In genomic region chrX:110004210-110004609, GRCh38 we compare ENCODE assay signal across 8 cellular contexts. TPM values are rescaled to one million over a fixed set of nuclear protein-coding genes. Genes with fewer than 3 reads are reported as not detected.
DNase-seq lines count a peak whose midpoint lies in the region; ATAC-seq and TF ChIP-seq lines count a peak whose summit lies in the region.

No MANE protein-coding gene starts in this region.

- H3K9me3 Mint-ChIP-seq in IgD-negative memory B cell = no peaks in the 10 kb centered on the region
- H3K9me3 Mint-ChIP-seq in chondrocyte (ENCODE audit: low read depth) = no peaks in the 10 kb centered on the region

- peak overlapping the region; percentile 79; the same call in 1 of the 2 replicates for H3K9ac ChIP-seq in BLaER1

- ATAC-seq in HG03095 (IDR thresholded peaks at IDR 0.05; ENCODE audit: unreplicated experiment) (no peak), GM18505 (IDR thresholded peaks at IDR 0.05; ENCODE audit: unreplicated experiment) (no peak)

- H3K4me3 ChIP-seq in BLaER1 (peak overlapping the region; percentile 74; the same call in 1 of the 2 replicates), ectodermal cell (ENCODE audit: insufficient read depth, low read depth, low read length) (peak overlapping the region; percentile 51), muscle layer of duodenum (ENCODE audit: low read depth in 1 of 2, low read length in 2 of 2) (peak overlapping the region; percentile 33 to 59)

- H3K27me3 Mint-ChIP-seq in IgD-negative memory B cell (no peaks in the 10 kb centered on the region), chondrocyte (ENCODE audit: low read depth) (no peaks in the 10 kb centered on the region)

- no peak for TF ChIP-seq CTCF in chondrocyte (IDR thresholded peaks at IDR 0.05)

- DNase-seq in activated CD4-positive, CD25-positive, alpha-beta regulatory T cell treated with anti-CD3 and anti-CD28 coated beads, Interleukin-2, amount 50 U/mL, for 72 hours = no peak
- no peak for DNase-seq in chondrocyte (ENCODE audit: low spot score)

- H3K36me3 ChIP-seq in BLaER1 = no peaks in the 10 kb centered on the region
- no peaks in the 10 kb centered on the region for H3K36me3 ChIP-seq in ectodermal cell (ENCODE audit: control insufficient read depth, insufficient read depth, low read length)
- no peaks in the 10 kb centered on the region for H3K36me3 ChIP-seq in muscle layer of duodenum (ENCODE audit: control insufficient read depth in 1 of 2, insufficient read depth in 2 of 2, low read length in 2 of 2)

- peak overlapping the region in 1 of 3 donors; percentile 67 for H3K27ac Mint-ChIP-seq in IgD-negative memory B cell
- no peak overlapping the region for H3K27ac Mint-ChIP-seq in chondrocyte (ENCODE audit: unreplicated experiment)

- H3K36me3 Mint-ChIP-seq in IgD-negative memory B cell = peaks cover 5% of the 10 kb centered on the region
- no peaks in the 10 kb centered on the region for H3K36me3 Mint-ChIP-seq in chondrocyte (ENCODE audit: low read depth)

- H4K20me1 ChIP-seq in BLaER1 = peaks cover 59% of the 10 kb centered on the region

- H3K4me1 Mint-ChIP-seq in IgD-negative memory B cell (peaks cover 10 to 24% (median 16%) of the 10 kb centered on the region in 3 donors), chondrocyte (ENCODE audit: low read depth) (peaks cover 12% of the 10 kb centered on the region)

- H3K4me3 Mint-ChIP-seq in IgD-negative memory B cell = peak overlapping the region; percentile 13 to 94 (median 93)
- no peak overlapping the region for H3K4me3 Mint-ChIP-seq in chondrocyte (ENCODE audit: unreplicated experiment)

- H3K4me1 ChIP-seq in BLaER1 = peaks cover 21% of the 10 kb centered on the region
- no peaks in the 10 kb centered on the region for H3K4me1 ChIP-seq in ectodermal cell (ENCODE audit: control insufficient read depth, insufficient read depth, low read length)
- peaks cover 6 to 13% of the 10 kb centered on the region in 2 donors for H3K4me1 ChIP-seq in muscle layer of duodenum (ENCODE audit: control insufficient read depth in 1 of 2, insufficient read depth in 2 of 2, low read length in 2 of 2)

- WGBS in ectodermal cell, 2 experiments = 75 to 77% methylated on average over 8 of the region's 8 CpGs

- no peak for TF ChIP-seq POLR2A in GM18505 (IDR thresholded peaks at IDR 0.05; ENCODE audit: borderline replicate concordance, extremely low read depth, insufficient read depth, insufficient read length)

- H3K27me3 ChIP-seq in BLaER1 (peaks cover 74% of the 10 kb centered on the region), ectodermal cell (ENCODE audit: control insufficient read depth, insufficient read depth, low read length, poor library complexity, severe bottlenecking) (no peaks in the 10 kb centered on the region), muscle layer of duodenum (ENCODE audit: low read depth, low read length) (no peaks in the 10 kb centered on the region)

- H3K27ac ChIP-seq in BLaER1 (no peak overlapping the region), ectodermal cell (ENCODE audit: insufficient read depth, low read depth, low read length, poor library complexity, severe bottlenecking) (no peak overlapping the region), muscle layer of duodenum (ENCODE audit: low read length) (peak overlapping the region; percentile 56)

- peak overlapping the region; percentile 74 for H3K4me2 ChIP-seq in BLaER1

- H3K9me3 ChIP-seq in BLaER1 (no peaks in the 10 kb centered on the region), ectodermal cell (ENCODE audit: control insufficient read depth, low read length) (no peaks in the 10 kb centered on the region), muscle layer of duodenum (ENCODE audit: control insufficient read depth in 1 of 2, low read length in 2 of 2) (no peaks in the 10 kb centered on the region)

RNA-seq across cellular contexts. Expression of gene TMEM164, which starts 1.3 kb away (rescaled TPM):
- 1.4 TPM for polyA plus RNA-seq in IgD-negative memory B cell
- polyA plus RNA-seq in ectodermal cell (2013, experiment 1 of 4) = 26.0 TPM
- polyA plus RNA-seq in ectodermal cell (2013, experiment 2 of 4) = 27.1 TPM
- polyA plus RNA-seq in ectodermal cell (2013, experiment 3 of 4) = 24.5 TPM
- polyA plus RNA-seq in ectodermal cell (2013, experiment 4 of 4) = 21.8 TPM
- total RNA-seq in chondrocyte = 9.0 to 12.7 TPM (median 11.8 TPM) in 3 replicates
